ENCODE assay signal across 1 cellular context in the genomic region with DNA sequence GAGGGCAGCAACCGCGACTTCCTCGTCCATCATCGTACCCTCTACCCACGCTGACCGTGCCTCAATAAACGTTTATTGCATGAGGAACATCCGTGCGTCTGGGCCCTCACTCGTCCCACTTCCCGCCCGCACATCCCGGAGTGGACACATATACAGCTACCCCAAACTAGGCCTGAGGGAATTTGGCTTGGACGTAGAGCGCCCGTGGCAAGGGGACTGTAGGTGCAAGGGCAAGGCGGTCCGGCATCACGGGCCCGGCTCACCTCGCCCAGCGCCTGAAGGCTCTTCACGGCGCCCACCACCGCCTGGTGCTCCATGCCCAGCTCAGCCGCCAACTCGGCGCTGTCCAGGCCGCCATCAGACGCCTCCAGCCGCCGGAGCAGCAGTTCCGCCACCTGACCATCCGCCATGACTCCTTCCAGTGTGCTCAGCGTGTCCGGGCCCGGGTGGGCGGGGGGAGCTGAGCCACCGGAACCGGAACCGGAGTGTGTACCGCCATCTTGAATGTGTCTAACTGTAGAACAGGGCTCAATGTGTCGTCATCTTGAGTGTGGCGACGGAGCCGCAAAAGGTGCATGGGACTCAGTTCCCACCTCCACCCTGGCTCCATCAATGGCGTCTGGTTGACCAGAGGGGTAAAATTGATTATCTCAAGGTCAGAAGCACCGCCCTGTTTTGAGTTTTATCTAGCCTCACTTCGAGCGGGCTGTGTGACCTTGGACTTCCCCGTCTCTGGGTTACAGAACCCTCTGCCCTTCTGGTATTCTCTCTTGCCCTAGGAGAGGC.
A peak's percentile ranks its signal among the peaks of the same experiment; 100 is the strongest.
TF ChIP-seq lines count a peak whose summit lies in the region.

A gene (minus strand): TSS at position 425 of the 786 bp plus-strand sequence. CDS start 15 bp downstream, at position 410.

TF ChIP-seq in K562, 482 proteins besides CTCF, POLR2A, EP300 and RAD21 (continued from another document and continues in another):
- TF ChIP-seq, protein P1, sequence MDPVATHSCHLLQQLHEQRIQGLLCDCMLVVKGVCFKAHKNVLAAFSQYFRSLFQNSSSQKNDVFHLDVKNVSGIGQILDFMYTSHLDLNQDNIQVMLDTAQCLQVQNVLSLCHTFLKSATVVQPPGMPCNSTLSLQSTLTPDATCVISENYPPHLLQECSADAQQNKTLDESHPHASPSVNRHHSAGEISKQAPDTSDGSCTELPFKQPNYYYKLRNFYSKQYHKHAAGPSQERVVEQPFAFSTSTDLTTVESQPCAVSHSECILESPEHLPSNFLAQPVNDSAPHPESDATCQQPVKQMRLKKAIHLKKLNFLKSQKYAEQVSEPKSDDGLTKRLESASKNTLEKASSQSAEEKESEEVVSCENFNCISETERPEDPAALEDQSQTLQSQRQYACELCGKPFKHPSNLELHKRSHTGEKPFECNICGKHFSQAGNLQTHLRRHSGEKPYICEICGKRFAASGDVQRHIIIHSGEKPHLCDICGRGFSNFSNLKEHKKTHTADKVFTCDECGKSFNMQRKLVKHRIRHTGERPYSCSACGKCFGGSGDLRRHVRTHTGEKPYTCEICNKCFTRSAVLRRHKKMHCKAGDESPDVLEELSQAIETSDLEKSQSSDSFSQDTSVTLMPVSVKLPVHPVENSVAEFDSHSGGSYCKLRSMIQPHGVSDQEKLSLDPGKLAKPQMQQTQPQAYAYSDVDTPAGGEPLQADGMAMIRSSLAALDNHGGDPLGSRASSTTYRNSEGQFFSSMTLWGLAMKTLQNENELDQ (CRISPR knock-in tag; IDR thresholded peaks at IDR 0.05; ENCODE audit: borderline replicate concordance), result no peak
- TF ChIP-seq, protein P2, sequence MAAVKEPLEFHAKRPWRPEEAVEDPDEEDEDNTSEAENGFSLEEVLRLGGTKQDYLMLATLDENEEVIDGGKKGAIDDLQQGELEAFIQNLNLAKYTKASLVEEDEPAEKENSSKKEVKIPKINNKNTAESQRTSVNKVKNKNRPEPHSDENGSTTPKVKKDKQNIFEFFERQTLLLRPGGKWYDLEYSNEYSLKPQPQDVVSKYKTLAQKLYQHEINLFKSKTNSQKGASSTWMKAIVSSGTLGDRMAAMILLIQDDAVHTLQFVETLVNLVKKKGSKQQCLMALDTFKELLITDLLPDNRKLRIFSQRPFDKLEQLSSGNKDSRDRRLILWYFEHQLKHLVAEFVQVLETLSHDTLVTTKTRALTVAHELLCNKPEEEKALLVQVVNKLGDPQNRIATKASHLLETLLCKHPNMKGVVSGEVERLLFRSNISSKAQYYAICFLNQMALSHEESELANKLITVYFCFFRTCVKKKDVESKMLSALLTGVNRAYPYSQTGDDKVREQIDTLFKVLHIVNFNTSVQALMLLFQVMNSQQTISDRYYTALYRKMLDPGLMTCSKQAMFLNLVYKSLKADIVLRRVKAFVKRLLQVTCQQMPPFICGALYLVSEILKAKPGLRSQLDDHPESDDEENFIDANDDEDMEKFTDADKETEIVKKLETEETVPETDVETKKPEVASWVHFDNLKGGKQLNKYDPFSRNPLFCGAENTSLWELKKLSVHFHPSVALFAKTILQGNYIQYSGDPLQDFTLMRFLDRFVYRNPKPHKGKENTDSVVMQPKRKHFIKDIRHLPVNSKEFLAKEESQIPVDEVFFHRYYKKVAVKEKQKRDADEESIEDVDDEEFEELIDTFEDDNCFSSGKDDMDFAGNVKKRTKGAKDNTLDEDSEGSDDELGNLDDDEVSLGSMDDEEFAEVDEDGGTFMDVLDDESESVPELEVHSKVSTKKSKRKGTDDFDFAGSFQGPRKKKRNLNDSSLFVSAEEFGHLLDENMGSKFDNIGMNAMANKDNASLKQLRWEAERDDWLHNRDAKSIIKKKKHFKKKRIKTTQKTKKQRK (IDR thresholded peaks at IDR 0.05; ENCODE audit: borderline replicate concordance, low read depth, low read length), result no peak
- TF ChIP-seq, protein P3, sequence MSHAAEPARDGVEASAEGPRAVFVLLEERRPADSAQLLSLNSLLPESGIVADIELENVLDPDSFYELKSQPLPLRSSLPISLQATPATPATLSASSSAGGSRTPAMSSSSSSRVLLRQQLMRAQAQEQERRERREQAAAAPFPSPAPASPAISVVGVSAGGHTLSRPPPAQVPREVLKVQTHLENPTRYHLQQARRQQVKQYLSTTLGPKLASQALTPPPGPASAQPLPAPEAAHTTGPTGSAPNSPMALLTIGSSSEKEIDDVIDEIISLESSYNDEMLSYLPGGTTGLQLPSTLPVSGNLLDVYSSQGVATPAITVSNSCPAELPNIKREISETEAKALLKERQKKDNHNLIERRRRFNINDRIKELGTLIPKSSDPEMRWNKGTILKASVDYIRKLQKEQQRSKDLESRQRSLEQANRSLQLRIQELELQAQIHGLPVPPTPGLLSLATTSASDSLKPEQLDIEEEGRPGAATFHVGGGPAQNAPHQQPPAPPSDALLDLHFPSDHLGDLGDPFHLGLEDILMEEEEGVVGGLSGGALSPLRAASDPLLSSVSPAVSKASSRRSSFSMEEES (CRISPR knock-in tag; IDR thresholded peaks at IDR 0.05), result no peak
- no peak for TF ChIP-seq MED1 (CRISPR knock-in tag; IDR thresholded peaks at IDR 0.05; ENCODE audit: borderline replicate concordance)
- TF ChIP-seq ETS2 (tag; IDR thresholded peaks at IDR 0.05; ENCODE audit: borderline replicate concordance, poor library complexity, severe bottlenecking), result no peak
- TF ChIP-seq KAT7 (CRISPR knock-in tag; IDR thresholded peaks at IDR 0.05; ENCODE audit: borderline replicate concordance), result peak; percentile 99
- no peak for TF ChIP-seq E2F3 (CRISPR knock-in tag; IDR thresholded peaks at IDR 0.05)
- TF ChIP-seq, protein P4, sequence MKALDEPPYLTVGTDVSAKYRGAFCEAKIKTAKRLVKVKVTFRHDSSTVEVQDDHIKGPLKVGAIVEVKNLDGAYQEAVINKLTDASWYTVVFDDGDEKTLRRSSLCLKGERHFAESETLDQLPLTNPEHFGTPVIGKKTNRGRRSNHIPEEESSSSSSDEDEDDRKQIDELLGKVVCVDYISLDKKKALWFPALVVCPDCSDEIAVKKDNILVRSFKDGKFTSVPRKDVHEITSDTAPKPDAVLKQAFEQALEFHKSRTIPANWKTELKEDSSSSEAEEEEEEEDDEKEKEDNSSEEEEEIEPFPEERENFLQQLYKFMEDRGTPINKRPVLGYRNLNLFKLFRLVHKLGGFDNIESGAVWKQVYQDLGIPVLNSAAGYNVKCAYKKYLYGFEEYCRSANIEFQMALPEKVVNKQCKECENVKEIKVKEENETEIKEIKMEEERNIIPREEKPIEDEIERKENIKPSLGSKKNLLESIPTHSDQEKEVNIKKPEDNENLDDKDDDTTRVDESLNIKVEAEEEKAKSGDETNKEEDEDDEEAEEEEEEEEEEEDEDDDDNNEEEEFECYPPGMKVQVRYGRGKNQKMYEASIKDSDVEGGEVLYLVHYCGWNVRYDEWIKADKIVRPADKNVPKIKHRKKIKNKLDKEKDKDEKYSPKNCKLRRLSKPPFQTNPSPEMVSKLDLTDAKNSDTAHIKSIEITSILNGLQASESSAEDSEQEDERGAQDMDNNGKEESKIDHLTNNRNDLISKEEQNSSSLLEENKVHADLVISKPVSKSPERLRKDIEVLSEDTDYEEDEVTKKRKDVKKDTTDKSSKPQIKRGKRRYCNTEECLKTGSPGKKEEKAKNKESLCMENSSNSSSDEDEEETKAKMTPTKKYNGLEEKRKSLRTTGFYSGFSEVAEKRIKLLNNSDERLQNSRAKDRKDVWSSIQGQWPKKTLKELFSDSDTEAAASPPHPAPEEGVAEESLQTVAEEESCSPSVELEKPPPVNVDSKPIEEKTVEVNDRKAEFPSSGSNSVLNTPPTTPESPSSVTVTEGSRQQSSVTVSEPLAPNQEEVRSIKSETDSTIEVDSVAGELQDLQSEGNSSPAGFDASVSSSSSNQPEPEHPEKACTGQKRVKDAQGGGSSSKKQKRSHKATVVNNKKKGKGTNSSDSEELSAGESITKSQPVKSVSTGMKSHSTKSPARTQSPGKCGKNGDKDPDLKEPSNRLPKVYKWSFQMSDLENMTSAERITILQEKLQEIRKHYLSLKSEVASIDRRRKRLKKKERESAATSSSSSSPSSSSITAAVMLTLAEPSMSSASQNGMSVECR (CRISPR knock-in tag; IDR thresholded peaks at IDR 0.05), result peak; percentile 97
- no peak for TF ChIP-seq CBX2 (IDR thresholded peaks at IDR 0.05; ENCODE audit: insufficient read depth, low read length, poor library complexity, severe bottlenecking)
- no peak for TF ChIP-seq PHB (CRISPR knock-in tag; IDR thresholded peaks at IDR 0.05)
- TF ChIP-seq, protein P5, sequence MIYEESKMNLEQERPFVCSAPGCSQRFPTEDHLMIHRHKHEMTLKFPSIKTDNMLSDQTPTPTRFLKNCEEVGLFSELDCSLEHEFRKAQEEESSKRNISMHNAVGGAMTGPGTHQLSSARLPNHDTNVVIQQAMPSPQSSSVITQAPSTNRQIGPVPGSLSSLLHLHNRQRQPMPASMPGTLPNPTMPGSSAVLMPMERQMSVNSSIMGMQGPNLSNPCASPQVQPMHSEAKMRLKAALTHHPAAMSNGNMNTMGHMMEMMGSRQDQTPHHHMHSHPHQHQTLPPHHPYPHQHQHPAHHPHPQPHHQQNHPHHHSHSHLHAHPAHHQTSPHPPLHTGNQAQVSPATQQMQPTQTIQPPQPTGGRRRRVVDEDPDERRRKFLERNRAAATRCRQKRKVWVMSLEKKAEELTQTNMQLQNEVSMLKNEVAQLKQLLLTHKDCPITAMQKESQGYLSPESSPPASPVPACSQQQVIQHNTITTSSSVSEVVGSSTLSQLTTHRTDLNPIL (CRISPR knock-in tag; IDR thresholded peaks at IDR 0.05), result no peak
- TF ChIP-seq RHOXF2B (CRISPR knock-in tag; conservative IDR thresholded peaks at IDR 0.05), result no peak
- no peak for TF ChIP-seq SREBF2 (CRISPR knock-in tag; IDR thresholded peaks at IDR 0.05)
- no peak for TF ChIP-seq NFE2 (IDR thresholded peaks at IDR 0.05; ENCODE audit: low read depth)
- TF ChIP-seq FUS (optimal IDR thresholded peaks at IDR 0.05; ENCODE audit: low read depth, low read length), result no peak
- no peak for TF ChIP-seq GATA2 (CRISPR knock-in tag; IDR thresholded peaks at IDR 0.05)
- peak; percentile 92 for TF ChIP-seq ESRRA (IDR thresholded peaks at IDR 0.05; ENCODE audit: borderline replicate concordance, low read depth)
- no peak for TF ChIP-seq PRMT5 (CRISPR knock-in tag; IDR thresholded peaks at IDR 0.05)
- TF ChIP-seq SP1 (CRISPR knock-in tag; IDR thresholded peaks at IDR 0.05), result peak; percentile 78; the same call in 1 of the 2 replicates
- TF ChIP-seq, protein P6, sequence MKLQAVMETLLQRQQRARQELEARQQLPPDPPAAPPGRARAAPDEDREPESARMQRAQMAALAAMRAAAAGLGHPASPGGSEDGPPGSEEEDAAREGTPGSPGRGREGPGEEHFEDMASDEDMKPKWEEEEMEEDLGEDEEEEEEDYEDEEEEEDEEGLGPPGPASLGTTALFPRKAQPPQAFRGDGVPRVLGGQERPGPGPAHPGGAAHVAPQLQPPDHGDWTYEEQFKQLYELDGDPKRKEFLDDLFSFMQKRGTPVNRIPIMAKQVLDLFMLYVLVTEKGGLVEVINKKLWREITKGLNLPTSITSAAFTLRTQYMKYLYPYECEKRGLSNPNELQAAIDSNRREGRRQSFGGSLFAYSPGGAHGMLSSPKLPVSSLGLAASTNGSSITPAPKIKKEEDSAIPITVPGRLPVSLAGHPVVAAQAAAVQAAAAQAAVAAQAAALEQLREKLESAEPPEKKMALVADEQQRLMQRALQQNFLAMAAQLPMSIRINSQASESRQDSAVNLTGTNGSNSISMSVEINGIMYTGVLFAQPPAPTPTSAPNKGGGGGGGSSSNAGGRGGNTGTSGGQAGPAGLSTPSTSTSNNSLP (IDR thresholded peaks at IDR 0.05; ENCODE audit: borderline replicate concordance, low read depth, low read length), result peak; percentile 39; the same call in 1 of the 2 replicates
- TF ChIP-seq, protein P7, sequence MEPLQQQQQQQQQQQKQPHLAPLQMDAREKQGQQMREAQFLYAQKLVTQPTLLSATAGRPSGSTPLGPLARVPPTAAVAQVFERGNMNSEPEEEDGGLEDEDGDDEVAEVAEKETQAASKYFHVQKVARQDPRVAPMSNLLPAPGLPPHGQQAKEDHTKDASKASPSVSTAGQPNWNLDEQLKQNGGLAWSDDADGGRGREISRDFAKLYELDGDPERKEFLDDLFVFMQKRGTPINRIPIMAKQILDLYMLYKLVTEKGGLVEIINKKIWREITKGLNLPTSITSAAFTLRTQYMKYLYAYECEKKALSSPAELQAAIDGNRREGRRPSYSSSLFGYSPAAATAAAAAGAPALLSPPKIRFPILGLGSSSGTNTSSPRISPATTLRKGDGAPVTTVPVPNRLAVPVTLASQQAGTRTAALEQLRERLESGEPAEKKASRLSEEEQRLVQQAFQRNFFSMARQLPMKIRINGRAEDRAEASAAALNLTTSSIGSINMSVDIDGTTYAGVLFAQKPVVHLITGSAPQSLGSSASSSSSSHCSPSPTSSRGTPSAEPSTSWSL (CRISPR knock-in tag; IDR thresholded peaks at IDR 0.05; ENCODE audit: borderline replicate concordance), result no peak
- TF ChIP-seq, protein P8, sequence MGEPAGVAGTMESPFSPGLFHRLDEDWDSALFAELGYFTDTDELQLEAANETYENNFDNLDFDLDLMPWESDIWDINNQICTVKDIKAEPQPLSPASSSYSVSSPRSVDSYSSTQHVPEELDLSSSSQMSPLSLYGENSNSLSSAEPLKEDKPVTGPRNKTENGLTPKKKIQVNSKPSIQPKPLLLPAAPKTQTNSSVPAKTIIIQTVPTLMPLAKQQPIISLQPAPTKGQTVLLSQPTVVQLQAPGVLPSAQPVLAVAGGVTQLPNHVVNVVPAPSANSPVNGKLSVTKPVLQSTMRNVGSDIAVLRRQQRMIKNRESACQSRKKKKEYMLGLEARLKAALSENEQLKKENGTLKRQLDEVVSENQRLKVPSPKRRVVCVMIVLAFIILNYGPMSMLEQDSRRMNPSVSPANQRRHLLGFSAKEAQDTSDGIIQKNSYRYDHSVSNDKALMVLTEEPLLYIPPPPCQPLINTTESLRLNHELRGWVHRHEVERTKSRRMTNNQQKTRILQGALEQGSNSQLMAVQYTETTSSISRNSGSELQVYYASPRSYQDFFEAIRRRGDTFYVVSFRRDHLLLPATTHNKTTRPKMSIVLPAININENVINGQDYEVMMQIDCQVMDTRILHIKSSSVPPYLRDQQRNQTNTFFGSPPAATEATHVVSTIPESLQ (CRISPR knock-in tag; IDR thresholded peaks at IDR 0.05), result no peak
- TF ChIP-seq SNRNP70 (optimal IDR thresholded peaks at IDR 0.05; ENCODE audit: low read depth, low read length), result no peak
- no peak for TF ChIP-seq NCOA4 (IDR thresholded peaks at IDR 0.05; ENCODE audit: partially characterized antibody)
- no peak for TF ChIP-seq FOXM1 (IDR thresholded peaks at IDR 0.05; ENCODE audit: low read depth)
- no peak; the same call in 1 of the 2 replicates for TF ChIP-seq FOXM1 (CRISPR knock-in tag; IDR thresholded peaks at IDR 0.05; ENCODE audit: low read depth)
- TF ChIP-seq, protein P9, sequence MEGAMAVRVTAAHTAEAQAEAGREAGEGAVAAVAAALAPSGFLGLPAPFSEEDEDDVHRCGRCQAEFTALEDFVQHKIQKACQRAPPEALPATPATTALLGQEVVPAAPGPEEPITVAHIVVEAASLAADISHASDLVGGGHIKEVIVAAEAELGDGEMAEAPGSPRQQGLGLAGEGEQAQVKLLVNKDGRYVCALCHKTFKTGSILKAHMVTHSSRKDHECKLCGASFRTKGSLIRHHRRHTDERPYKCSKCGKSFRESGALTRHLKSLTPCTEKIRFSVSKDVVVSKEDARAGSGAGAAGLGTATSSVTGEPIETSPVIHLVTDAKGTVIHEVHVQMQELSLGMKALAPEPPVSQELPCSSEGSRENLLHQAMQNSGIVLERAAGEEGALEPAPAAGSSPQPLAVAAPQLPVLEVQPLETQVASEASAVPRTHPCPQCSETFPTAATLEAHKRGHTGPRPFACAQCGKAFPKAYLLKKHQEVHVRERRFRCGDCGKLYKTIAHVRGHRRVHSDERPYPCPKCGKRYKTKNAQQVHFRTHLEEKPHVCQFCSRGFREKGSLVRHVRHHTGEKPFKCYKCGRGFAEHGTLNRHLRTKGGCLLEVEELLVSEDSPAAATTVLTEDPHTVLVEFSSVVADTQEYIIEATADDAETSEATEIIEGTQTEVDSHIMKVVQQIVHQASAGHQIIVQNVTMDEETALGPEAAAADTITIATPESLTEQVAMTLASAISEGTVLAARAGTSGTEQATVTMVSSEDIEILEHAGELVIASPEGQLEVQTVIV (CRISPR knock-in tag; IDR thresholded peaks at IDR 0.05; ENCODE audit: borderline replicate concordance), result no peak
- TF ChIP-seq MEF2D (tag; conservative IDR thresholded peaks at IDR 0.05; ENCODE audit: low read depth), result no peak
- TF ChIP-seq POLR3G (IDR thresholded peaks at IDR 0.05; ENCODE audit: extremely low read depth, insufficient read length, insufficient replicate concordance), result no peak
